In genomic region chr5:111563041-111563822, GRCh38 we compare ENCODE assay signal across 10 cellular contexts. TPM values are rescaled to one million over a fixed set of nuclear protein-coding genes. Genes with fewer than 3 reads are reported as not detected.
A peak's percentile ranks its signal among the peaks of the same experiment; 100 is the strongest.
DNase-seq lines count a peak whose midpoint lies in the region; ATAC-seq and TF ChIP-seq lines count a peak whose summit lies in the region.
"Had no signal": no experiment of that assay in that cellular context is flagged by ENCODE, and none has a peak within 500 bp of the region (broad histone marks: within the 10 kb centered on the region; RNA-seq: fewer than 3 reads in every experiment).

No MANE protein-coding gene starts in this region.

- peak; percentile 92 for DNase-seq in SK-N-DZ (ENCODE audit: low spot score)
- peak; percentile 54 to 98 for DNase-seq in fibroblast of lung (ENCODE audit: low read depth in 2 of 2)
- DNase-seq in mesothelial cell of epicardium (ENCODE audit: low spot score in 2 of 2, unreplicated experiment in 2 of 2): no peak
- no peak for DNase-seq in stimulated activated naive CD8-positive, alpha-beta T cell treated with anti-CD3 and anti-CD28 coated beads, Interleukin-15, amount 100 ng/mL, for 72 hours
- no peak for DNase-seq in stimulated activated CD4-positive, alpha-beta T cell treated with anti-CD3 and anti-CD28 coated beads, Interleukin-4, amount 100 ng/mL, for 1 hour
- no peak for DNase-seq in pons (ENCODE audit: low spot score)
- no peak for DNase-seq in cerebellum (ENCODE audit: low spot score)
- DNase-seq: CD4-positive, alpha-beta T cell; spleen had no signal

- peaks cover 12% of the 10 kb centered on the region for H3K36me3 Mint-ChIP-seq in mesothelial cell of epicardium

- H3K27me3 ChIP-seq in BLaER1 treated with 17β-estradiol and CSF1 and Interleukin-3, amounts not matched to agents 10 nM and 100 nM: no peaks in the 10 kb centered on the region
- H3K27me3 ChIP-seq in fibroblast of lung (ENCODE audit: control insufficient read depth, insufficient read depth, low read length): no peaks in the 10 kb centered on the region
- H3K27me3 ChIP-seq: spleen had no signal

- no peak for ATAC-seq in stimulated activated naive CD8-positive, alpha-beta T cell treated with anti-CD3 and anti-CD28 coated beads, Interleukin-15, amount 100 ng/mL, for 72 hours

- H3K27me3 Mint-ChIP-seq in mesothelial cell of epicardium (ENCODE audit: low read depth): no peaks in the 10 kb centered on the region
- H3K27me3 Mint-ChIP-seq in stimulated activated naive CD8-positive, alpha-beta T cell treated with anti-CD3 and anti-CD28 coated beads, Interleukin-15, amount 100 ng/mL, for 72 hours: peaks cover 2% of the 10 kb centered on the region

- no peaks in the 10 kb centered on the region for H3K79me2 ChIP-seq in fibroblast of lung (ENCODE audit: control insufficient read depth, insufficient read depth, low read length)

- no peak overlapping the region for H3K4me3 ChIP-seq in BLaER1 treated with 17β-estradiol and CSF1 and Interleukin-3, amounts not matched to agents 10 nM and 100 nM
- H3K4me3 ChIP-seq in fibroblast of lung (replicated peaks in 1 of 4; ENCODE audit: control extremely low read depth in 1 of 4, insufficient read depth in 1 of 4, low read depth in 3 of 4, low read length in 4 of 4): no peak overlapping the region
- H3K4me3 ChIP-seq: spleen had no signal

- no peak overlapping the region for H3K9ac ChIP-seq in BLaER1 treated with 17β-estradiol and CSF1 and Interleukin-3, amounts not matched to agents 10 nM and 100 nM
- no peak overlapping the region for H3K9ac ChIP-seq in fibroblast of lung (ENCODE audit: insufficient read depth, low read length)

- no peak for TF ChIP-seq CTCF in fibroblast of lung (conservative IDR thresholded peaks at IDR 0.05 in 1 of 2, IDR thresholded peaks at IDR 0.05 in 1 of 2; ENCODE audit: low read depth in 1 of 2, low read length in 2 of 2)
- no peak for TF ChIP-seq CTCF in mesothelial cell of epicardium (IDR thresholded peaks at IDR 0.05; ENCODE audit: unreplicated experiment)

- peak overlapping the region in 1 of 11 experiments; percentile 32; a peak in 2 of 22 replicates for H3K27ac ChIP-seq in BLaER1 treated with 17β-estradiol and CSF1 and Interleukin-3, amounts not matched to agents 10 nM and 100 nM
- H3K27ac ChIP-seq in fibroblast of lung (ENCODE audit: insufficient read depth, low read length): no peak overlapping the region
- H3K27ac ChIP-seq: spleen had no signal

- no peaks in the 10 kb centered on the region for H4K20me1 ChIP-seq in BLaER1 treated with 17β-estradiol and CSF1 and Interleukin-3, amounts not matched to agents 10 nM and 100 nM
- H4K20me1 ChIP-seq in fibroblast of lung (ENCODE audit: control insufficient read depth, extremely low read depth, insufficient read depth, low read length): no peaks in the 10 kb centered on the region

- H3K4me1 ChIP-seq in BLaER1 treated with 17β-estradiol and CSF1 and Interleukin-3, amounts not matched to agents 10 nM and 100 nM: peaks cover 0 to 11% (median 6%) of the 10 kb centered on the region in 10 experiments; a peak in 12 of 20 replicates
- no peaks in the 10 kb centered on the region for H3K4me1 ChIP-seq in fibroblast of lung (ENCODE audit: control insufficient read depth, extremely low read depth, insufficient read depth, low read length)
- H3K4me1 ChIP-seq: spleen had no signal

- H3K4me1 Mint-ChIP-seq in mesothelial cell of epicardium: peaks cover 16% of the 10 kb centered on the region
- no peaks in the 10 kb centered on the region for H3K4me1 Mint-ChIP-seq in stimulated activated naive CD8-positive, alpha-beta T cell treated with anti-CD3 and anti-CD28 coated beads, Interleukin-15, amount 100 ng/mL, for 72 hours

- H3K36me3 ChIP-seq in BLaER1 treated with 17β-estradiol and CSF1 and Interleukin-3, amounts not matched to agents 10 nM and 100 nM: no peaks in the 10 kb centered on the region
- H3K36me3 ChIP-seq in fibroblast of lung (ENCODE audit: control insufficient read depth, insufficient read depth, low read length): no peaks in the 10 kb centered on the region
- H3K36me3 ChIP-seq: spleen had no signal

- H3K4me2 ChIP-seq in BLaER1 treated with 17β-estradiol and CSF1 and Interleukin-3, amounts not matched to agents 10 nM and 100 nM: peak overlapping the region in 6 of 11 experiments; percentile 4 to 39 (median 25); a peak in 10 of 22 replicates
- H3K4me2 ChIP-seq in fibroblast of lung (ENCODE audit: extremely low read depth, insufficient read depth, low read length): no peak overlapping the region

- H3K9me3 Mint-ChIP-seq in mesothelial cell of epicardium: peaks cover 24% of the 10 kb centered on the region
- peaks cover 8 to 13% of the 10 kb centered on the region in 2 donors for H3K9me3 Mint-ChIP-seq in stimulated activated naive CD8-positive, alpha-beta T cell treated with anti-CD3 and anti-CD28 coated beads, Interleukin-15, amount 100 ng/mL, for 72 hours

- peaks cover 0 to 11% (median 6%) of the 10 kb centered on the region in 11 experiments; a peak in 7 of 22 replicates for H3K9me3 ChIP-seq in BLaER1 treated with 17β-estradiol and CSF1 and Interleukin-3, amounts not matched to agents 10 nM and 100 nM (replicated peaks in 1 of 11)
- no peaks in the 10 kb centered on the region for H3K9me3 ChIP-seq in fibroblast of lung (ENCODE audit: control insufficient read depth, insufficient read depth, low read depth, low read length)

- no peak overlapping the region for H2AFZ ChIP-seq in fibroblast of lung (ENCODE audit: low read length)

- H3K27ac Mint-ChIP-seq in mesothelial cell of epicardium: peak overlapping the region; percentile 53
- H3K27ac Mint-ChIP-seq in stimulated activated naive CD8-positive, alpha-beta T cell treated with anti-CD3 and anti-CD28 coated beads, Interleukin-15, amount 100 ng/mL, for 72 hours: no peak overlapping the region
- H3K27ac Mint-ChIP-seq: CD4-positive, alpha-beta T cell had no signal

- no peak overlapping the region for H3K4me3 Mint-ChIP-seq in mesothelial cell of epicardium
- no peak overlapping the region for H3K4me3 Mint-ChIP-seq in stimulated activated naive CD8-positive, alpha-beta T cell treated with anti-CD3 and anti-CD28 coated beads, Interleukin-15, amount 100 ng/mL, for 72 hours
- H3K4me3 Mint-ChIP-seq: CD4-positive, alpha-beta T cell had no signal

RNA-seq across cellular contexts. Expression of gene STARD4, which starts 50.9 kb away (rescaled TPM):
- polyA plus RNA-seq in SK-N-DZ (2014; cell fraction: cytosol; rRNA removed): 170 and 203 TPM in 2 replicates
- polyA plus RNA-seq in SK-N-DZ (2014; cell fraction: nucleus; rRNA removed): 125 and 126 TPM in 2 replicates
- 88.6 and 154 TPM in 2 replicates for total RNA-seq in fibroblast of lung
- 39.1 and 74.6 TPM in 2 replicates for polyA plus RNA-seq in fibroblast of lung
- 32.6 and 53.1 TPM in 2 replicates for polyA plus RNA-seq in fibroblast of lung (2012)
- 15.7 and 42.7 TPM in 2 replicates for polyA minus RNA-seq in fibroblast of lung (ENCODE audit: low replicate concordance)
- total RNA-seq in mesothelial cell of epicardium: 65.8 to 68.4 TPM (median 67.4 TPM) in 3 replicates
- total RNA-seq in cerebellum: 50.0 TPM

Comparison
In these comparisons a context has a peak if more than half of its experiments do, and no peak if none do; other contexts are left out.
1. DNase-seq: peak in SK-N-DZ (single experiment) and fibroblast of lung (2 of 2); none in mesothelial cell of epicardium (0 of 2), stimulated activated naive CD8-positive, alpha-beta T cell treated with anti-CD3 and anti-CD28 coated beads, Interleukin-15, amount 100 ng/mL, for 72 hours (0 of 2), stimulated activated CD4-positive, alpha-beta T cell treated with anti-CD3 and anti-CD28 coated beads, Interleukin-4, amount 100 ng/mL, for 1 hour (single experiment), pons (single experiment) and cerebellum (single experiment).